Comparison of ENCODE assay signal across 26 cellular contexts in genomic region chr6:3928111-3928510, GRCh38.
"Had no signal": no experiment of that assay in that cellular context is flagged by ENCODE, and none has a peak within 500 bp of the region (broad histone marks: within the 10 kb centered on the region; RNA-seq: fewer than 3 reads in every experiment).

No MANE protein-coding gene starts in this region.

- H3K27me3 ChIP-seq: ascending aorta, body of pancreas, SJCRH30 had no signal

- DNase-seq: activated CD4-positive, alpha-beta T cell treated with anti-CD3 and anti-CD28 coated beads for 48 hours; activated CD4-positive, alpha-beta T cell treated with anti-CD3 and anti-CD28 coated beads, Interleukin-2, amount 50 U/mL, for 4 hours; activated CD4-positive, CD25-positive, alpha-beta regulatory T cell treated with anti-CD3 and anti-CD28 coated beads, Interleukin-2, amount 50 U/mL, for 72 hours; activated CD8-positive, alpha-beta memory T cell treated with anti-CD3 and anti-CD28 coated beads, Interleukin-2, amount 10 ng/mL, durations not matched to agents 7 days and 5 days; activated effector memory CD4-positive, alpha-beta T cell treated with Interleukin-2 at 50 U/mL for 16 hours; activated naive CD4-positive, alpha-beta T cell; activated T-cell treated with anti-CD3 and anti-CD28 coated beads, Interleukin-2, amount 50 U/mL, for 24 hours; amniotic stem cell; body of pancreas; central memory CD4-positive, alpha-beta T cell; Kasumi-1; NCI-H1092; NCI-H1417; NCI-H1930; NCI-H2107; NCI-H510A treated with DMSO at 0.1 percent for 48 hours; NCI-H69; NK-92 treated with Interleukin-12 subunit alpha and Interleukin-12 subunit beta, amount 100 ng/mL, for 24 hours; OCI-M1; RPMI8226; SJCRH30; T-helper 9 cell had no signal

- H3K4me1 ChIP-seq: SJCRH30 had no signal

- ATAC-seq: activated CD8-positive, alpha-beta memory T cell treated with anti-CD3 and anti-CD28 coated beads, Interleukin-2, amount 10 ng/mL, durations not matched to agents 7 days and 5 days; body of pancreas; Panc1; Right ventricle myocardium inferior; WTC11 had no signal

- H3K9me3 ChIP-seq: ascending aorta, body of pancreas, SJCRH30 had no signal

- H3K36me3 ChIP-seq: ascending aorta, SJCRH30 had no signal

- H3K4me3 ChIP-seq: ascending aorta, body of pancreas, SJCRH30 had no signal

- H3K27ac ChIP-seq: body of pancreas, SJCRH30 had no signal
